14 cellular contexts compared by ENCODE assay signal in genomic region chr3:171333784-171334464, GRCh38.
DNase-seq lines count a peak whose midpoint lies in the region; ATAC-seq and TF ChIP-seq lines count a peak whose summit lies in the region.
"Had no signal": no experiment of that assay in that cellular context is flagged by ENCODE, and none has a peak within 500 bp of the region (broad histone marks: within the 10 kb centered on the region; RNA-seq: fewer than 3 reads in every experiment).

No MANE protein-coding gene starts in this region.

- H3K4me3 ChIP-seq in upper lobe of left lung, result no peak overlapping the region
- no peak overlapping the region for H3K4me3 ChIP-seq in ovary
- H3K4me3 ChIP-seq in A673 (ENCODE audit: low read depth, low read length, poor library complexity, severe bottlenecking), result no peak overlapping the region
- H3K4me3 ChIP-seq: GM23248, vagina had no signal

- H3K27me3 ChIP-seq in upper lobe of left lung (no peaks in the 10 kb centered on the region), ovary (no peaks in the 10 kb centered on the region), A673 (replicated peaks; ENCODE audit: insufficient read depth, low read depth, low read length, poor library complexity) (no peaks in the 10 kb centered on the region)
- H3K27me3 ChIP-seq: vagina had no signal

- peak overlapping the region; percentile 53 for H3K27ac Mint-ChIP-seq in activated naive CD4-positive, alpha-beta T cell treated with anti-CD3 and anti-CD28 coated beads, Interleukin-2, amount 50 U/mL, for 24 hours
- peak overlapping the region in 1 of 2 donors; percentile 33 for H3K27ac Mint-ChIP-seq in activated naive CD4-positive, alpha-beta T cell treated with anti-CD3 and anti-CD28 coated beads, Interleukin-2, amount 50 U/mL, for 72 hours
- H3K27ac Mint-ChIP-seq in endothelial cell (ENCODE audit: unreplicated experiment), result peak overlapping the region; percentile 2
- peak overlapping the region; percentile 1 to 27 for H3K27ac Mint-ChIP-seq in natural killer cell

- peaks cover 8% of the 10 kb centered on the region for H3K36me3 Mint-ChIP-seq in activated naive CD4-positive, alpha-beta T cell treated with anti-CD3 and anti-CD28 coated beads, Interleukin-2, amount 50 U/mL, for 24 hours
- H3K36me3 Mint-ChIP-seq in activated naive CD4-positive, alpha-beta T cell treated with anti-CD3 and anti-CD28 coated beads, Interleukin-2, amount 50 U/mL, for 72 hours, result no peaks in the 10 kb centered on the region
- H3K36me3 Mint-ChIP-seq in endothelial cell (ENCODE audit: low read depth, unreplicated experiment) (peaks cover 13% of the 10 kb centered on the region), natural killer cell (no peaks in the 10 kb centered on the region)

- TF ChIP-seq CTCF in endothelial cell (IDR thresholded peaks at IDR 0.05; ENCODE audit: unreplicated experiment) (no peak), natural killer cell (IDR thresholded peaks at IDR 0.05) (no peak), upper lobe of left lung (IDR thresholded peaks at IDR 0.05) (no peak), ovary (IDR thresholded peaks at IDR 0.05) (no peak), A673 (conservative IDR thresholded peaks at IDR 0.05; ENCODE audit: low read depth, low read length) (no peak)

- WGBS in upper lobe of left lung, 2 donors, result 71 to 83% methylated on average over 9 of the region's 9 CpGs
- WGBS in ovary, 3 donors, result 88 to 93% (median 91%) methylated on average over 9 of the region's 9 CpGs

- TF ChIP-seq EP300 in upper lobe of left lung (IDR thresholded peaks at IDR 0.05) (peak in 1 of 4 donors; percentile 64), ovary (IDR thresholded peaks at IDR 0.05) (no peak)

- H3K4me3 Mint-ChIP-seq in activated naive CD4-positive, alpha-beta T cell treated with anti-CD3 and anti-CD28 coated beads, Interleukin-2, amount 50 U/mL, for 24 hours, result no peak overlapping the region
- H3K4me3 Mint-ChIP-seq in endothelial cell (ENCODE audit: unreplicated experiment) (no peak overlapping the region), natural killer cell (no peak overlapping the region)

- ATAC-seq in activated naive CD4-positive, alpha-beta T cell treated with anti-CD3 and anti-CD28 coated beads, Interleukin-2, amount 50 U/mL, for 72 hours, result no peak
- peak in 1 of 3 donors; percentile 48 for ATAC-seq in natural killer cell
- peak; percentile 54 to 55 for ATAC-seq in upper lobe of left lung (ENCODE audit: low FRiP score in 2 of 2)
- ATAC-seq in GM19397 (IDR thresholded peaks at IDR 0.05; ENCODE audit: unreplicated experiment), result no peak

- H3K4me1 Mint-ChIP-seq in activated naive CD4-positive, alpha-beta T cell treated with anti-CD3 and anti-CD28 coated beads, Interleukin-2, amount 50 U/mL, for 24 hours, result peaks cover 82% of the 10 kb centered on the region
- H3K4me1 Mint-ChIP-seq in endothelial cell (ENCODE audit: unreplicated experiment) (peaks cover 38% of the 10 kb centered on the region), natural killer cell (peaks cover 72 to 73% of the 10 kb centered on the region in 2 donors)

- POLR2A ChIA-PET in A673 (lab: Charles Lee; ENCODE audit: low non-redundant PET), result no interaction called here

- no peaks in the 10 kb centered on the region for H3K27me3 Mint-ChIP-seq in activated naive CD4-positive, alpha-beta T cell treated with anti-CD3 and anti-CD28 coated beads, Interleukin-2, amount 50 U/mL, for 24 hours
- no peaks in the 10 kb centered on the region for H3K27me3 Mint-ChIP-seq in endothelial cell (ENCODE audit: unreplicated experiment)
- no peaks in the 10 kb centered on the region for H3K27me3 Mint-ChIP-seq in natural killer cell (ENCODE audit: low read depth in 2 of 2)

- TF ChIP-seq POLR2A in upper lobe of left lung (IDR thresholded peaks at IDR 0.05) (peak in 1 of 4 donors; percentile 17), ovary (IDR thresholded peaks at IDR 0.05) (no peak)

- no peak for DNase-seq in activated naive CD4-positive, alpha-beta T cell treated with anti-CD3 and anti-CD28 coated beads, Interleukin-2, amount 50 U/mL, for 72 hours (ENCODE audit: low spot score in 2 of 2)
- no peak for DNase-seq in endothelial cell (ENCODE audit: low spot score)
- no peak for DNase-seq in natural killer cell
- peak in 1 of 2 donors; percentile 48 for DNase-seq in upper lobe of left lung
- no peak for DNase-seq in ovary
- no peak for DNase-seq in A673 (ENCODE audit: low spot score)
- DNase-seq: activated CD4-positive, alpha-beta T cell treated with anti-CD3 and anti-CD28 coated beads, Interleukin-2, amount 50 U/mL, for 1 hour; GF-D8; GM23248; NCI-H2107; stimulated activated CD4-positive, alpha-beta T cell treated with anti-CD3 and anti-CD28 coated beads, Interleukin-4, amount 100 ng/mL, for 24 hours had no signal

- H3K9me3 ChIP-seq in upper lobe of left lung, result no peaks in the 10 kb centered on the region
- no peaks in the 10 kb centered on the region for H3K9me3 ChIP-seq in ovary
- H3K9me3 ChIP-seq in A673 (ENCODE audit: low read depth, low read length, poor library complexity, severe bottlenecking), result no peaks in the 10 kb centered on the region
- H3K9me3 ChIP-seq: vagina had no signal

- no peaks in the 10 kb centered on the region for H3K9me3 Mint-ChIP-seq in activated naive CD4-positive, alpha-beta T cell treated with anti-CD3 and anti-CD28 coated beads, Interleukin-2, amount 50 U/mL, for 24 hours
- H3K9me3 Mint-ChIP-seq in activated naive CD4-positive, alpha-beta T cell treated with anti-CD3 and anti-CD28 coated beads, Interleukin-2, amount 50 U/mL, for 72 hours, result peaks cover 0 to under 1% of the 10 kb centered on the region in 2 donors
- H3K9me3 Mint-ChIP-seq in endothelial cell (ENCODE audit: unreplicated experiment) (no peaks in the 10 kb centered on the region), natural killer cell (no peaks in the 10 kb centered on the region)

- no peaks in the 10 kb centered on the region for H3K36me3 ChIP-seq in upper lobe of left lung
- H3K36me3 ChIP-seq in ovary, result no peaks in the 10 kb centered on the region
- H3K36me3 ChIP-seq in A673 (ENCODE audit: insufficient read depth, low read length, poor library complexity, severe bottlenecking), result no peaks in the 10 kb centered on the region
- H3K36me3 ChIP-seq: vagina had no signal

- intact Hi-C loops in natural killer cell (cut with micrococcal nuclease) (no loop called here), ovary (cut with DNase I) (no loop called here), A673 (cut with micrococcal nuclease; ENCODE audit: unreplicated experiment) (no loop called here)

- no TSS peak for BruUV-seq in A673 (replicated peaks; lab: Mats Ljungman, UMichigan)

- peaks cover 0 to 14% (median 2%) of the 10 kb centered on the region in 4 donors for H3K4me1 ChIP-seq in upper lobe of left lung
- no peaks in the 10 kb centered on the region for H3K4me1 ChIP-seq in ovary (ENCODE audit: insufficient read depth)
- H3K4me1 ChIP-seq in A673 (ENCODE audit: insufficient read depth, low read length, poor library complexity, severe bottlenecking), result peaks cover 2% of the 10 kb centered on the region

- CTCF ChIA-PET in A673 (lab: Charles Lee), result no interaction called here

- peak overlapping the region in 3 of 4 donors; percentile 57 to 79 (median 63) for H3K27ac ChIP-seq in upper lobe of left lung
- H3K27ac ChIP-seq in ovary, result no peak overlapping the region
- no peak overlapping the region for H3K27ac ChIP-seq in A673 (ENCODE audit: low read depth, low read length, poor library complexity, severe bottlenecking)
- H3K27ac ChIP-seq: GM23248, vagina had no signal

Comparison
In these comparisons a context has a peak if more than half of its experiments do, and no peak if none do; other contexts are left out.
1. ATAC-seq: peak in upper lobe of left lung (2 of 2); none in activated naive CD4-positive, alpha-beta T cell treated with anti-CD3 and anti-CD28 coated beads, Interleukin-2, amount 50 U/mL, for 72 hours (0 of 2) and GM19397 (single experiment).
2. H3K27ac ChIP-seq: peak in upper lobe of left lung (3 of 4); none in ovary (0 of 2) and A673 (single experiment).